ENCODE assay signal across 24 cellular contexts in the genomic region with DNA sequence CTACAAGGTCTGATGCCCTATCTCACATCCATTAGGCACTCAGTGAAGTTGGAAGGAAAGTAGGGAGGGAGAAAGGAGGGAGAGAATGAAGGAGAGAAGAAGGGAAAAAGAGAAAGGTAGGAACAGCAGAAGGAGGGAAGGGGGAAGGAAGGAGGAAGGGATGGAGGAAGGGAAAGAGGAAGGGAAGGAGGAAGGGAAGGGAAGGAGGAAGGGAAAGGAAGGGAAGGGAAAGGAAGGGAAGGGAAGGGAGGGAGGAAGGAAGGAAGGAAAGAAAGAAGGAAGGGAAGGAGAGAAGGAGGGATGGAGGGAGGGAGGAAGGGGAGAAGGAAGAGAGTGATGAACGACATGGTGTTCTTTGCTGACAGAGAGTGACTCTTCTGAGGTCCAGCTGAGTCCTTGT.
"Had no signal": no experiment of that assay in that cellular context is flagged by ENCODE, and none has a peak within 500 bp of the region (broad histone marks: within the 10 kb centered on the region; RNA-seq: fewer than 3 reads in every experiment).

No MANE protein-coding gene starts in this region.

- H3K79me2 ChIP-seq: hepatocyte had no signal

- H3K9me3 ChIP-seq: colonic mucosa, esophagus squamous epithelium, gastrocnemius medialis, lower lobe of right lung had no signal

- ATAC-seq: effector memory CD8-positive, alpha-beta T cell; esophagus mucosa; gastrocnemius medialis; heart left ventricle; left cardiac atrium; left lung; left ventricle myocardium superior; lower lobe of right lung; mucosa of descending colon had no signal

- H3K27ac ChIP-seq: colonic mucosa, epithelial cell of prostate, esophagus squamous epithelium, gastrocnemius medialis, heart left ventricle, hepatocyte, left lung, lower lobe of right lung had no signal

- H3K4me3 ChIP-seq: colonic mucosa, esophagus squamous epithelium, gastrocnemius medialis, heart left ventricle, hepatocyte, left lung, lower lobe of right lung, mucosa of descending colon had no signal

- H3K4me2 ChIP-seq: hepatocyte had no signal

- H3K4me1 ChIP-seq: colonic mucosa, esophagus squamous epithelium, gastrocnemius medialis, heart left ventricle, left lung, lower lobe of right lung had no signal

- H2AFZ ChIP-seq: hepatocyte had no signal

- H3K27me3 ChIP-seq: colonic mucosa, esophagus squamous epithelium, gastrocnemius medialis, hepatocyte had no signal

- FAIRE-seq: endometrium, keratinocyte had no signal

- DNase-seq: colonic mucosa; cortex of kidney; effector CD8-positive, alpha-beta T cell; effector memory CD8-positive, alpha-beta T cell; erythroblast; esophagus squamous epithelium; foreskin fibroblast; foreskin melanocyte; gastrocnemius medialis; heart left ventricle; hypothalamus; immature natural killer cell; left cardiac atrium; left lung; left ventricle myocardium superior; lower lobe of right lung; mesenchymal stem cell; mucosa of descending colon; naive B cell had no signal

- H3K36me3 ChIP-seq: colonic mucosa, esophagus squamous epithelium, gastrocnemius medialis, heart left ventricle, left lung, lower lobe of right lung had no signal
